ENCODE assay signal across 1 cellular context in genomic region chr14:99964979-99965378, GRCh38.
TF ChIP-seq lines count a peak whose summit lies in the region.

No MANE protein-coding gene starts in this region.

TF ChIP-seq in H1, 55 proteins besides CTCF, POLR2A, EP300 and RAD21 (continued from another document):
- no peak for TF ChIP-seq CHD7 (IDR thresholded peaks at IDR 0.05; ENCODE audit: insufficient replicate concordance, low read length)
